8 cellular contexts compared by ENCODE assay signal in genomic region chr9:127388856-127389238, GRCh38. TPM values are rescaled to one million over a fixed set of nuclear protein-coding genes. Genes with fewer than 3 reads are reported as not detected.
DNase-seq lines count a peak whose midpoint lies in the region; ATAC-seq and TF ChIP-seq lines count a peak whose summit lies in the region.

No MANE protein-coding gene starts in this region.

- H3K4me3 Mint-ChIP-seq in activated CD8-positive, alpha-beta memory T cell treated with anti-CD3 and anti-CD28 coated beads, Interleukin-2, amount 10 ng/mL, durations not matched to agents 7 days and 5 days: no peak overlapping the region
- H3K4me3 Mint-ChIP-seq in activated CD8-positive, alpha-beta T cell treated with anti-CD3 and anti-CD28 coated beads, Interleukin-2, amount 10 ng/mL, durations not matched to agents 7 days and 5 days: no peak overlapping the region
- H3K4me3 Mint-ChIP-seq in immature natural killer cell (peak overlapping the region in 3 of 5 donors; percentile 26 to 56 (median 49)), CD14-positive monocyte (no peak overlapping the region)

- CTCF ChIA-PET in activated CD8-positive, alpha-beta memory T cell treated with anti-CD3 and anti-CD28 coated beads, Interleukin-2, amount 10 ng/mL, durations not matched to agents 7 days and 5 days (lab: Charles Lee): interaction anchor here (0.7 to 1.6 kb wide), 6 partner anchors 8 to 170 kb away, joined by 3 to 14 read pairs (median 3); partner anchors contain the start of gene SLC2A8
- CTCF ChIA-PET in activated CD8-positive, alpha-beta T cell treated with anti-CD3 and anti-CD28 coated beads, Interleukin-2, amount 10 ng/mL, durations not matched to agents 7 days and 5 days (lab: Charles Lee): interaction anchor here (0.7 to 2.0 kb wide), 4 partner anchors 9 to 164 kb away, joined by 3 to 15 read pairs (median 4); partner anchors contain the start of gene SLC2A8

- intact Hi-C loops in CD14-positive monocyte (cut with micrococcal nuclease): no loop called here

- H3K27me3 Mint-ChIP-seq in activated CD8-positive, alpha-beta memory T cell treated with anti-CD3 and anti-CD28 coated beads, Interleukin-2, amount 10 ng/mL, durations not matched to agents 7 days and 5 days: peaks cover 48% of the 10 kb centered on the region
- peaks cover 55% of the 10 kb centered on the region for H3K27me3 Mint-ChIP-seq in activated CD8-positive, alpha-beta T cell treated with anti-CD3 and anti-CD28 coated beads, Interleukin-2, amount 10 ng/mL, durations not matched to agents 7 days and 5 days (ENCODE audit: low read depth)
- H3K27me3 Mint-ChIP-seq in immature natural killer cell (ENCODE audit: low read depth in 3 of 3) (peaks cover 14 to 16% (median 15%) of the 10 kb centered on the region in 3 donors), CD14-positive monocyte (ENCODE audit: low read depth in 3 of 3) (peaks cover 7 to 12% (median 11%) of the 10 kb centered on the region in 3 donors)

- no peaks in the 10 kb centered on the region for H3K36me3 Mint-ChIP-seq in activated CD8-positive, alpha-beta memory T cell treated with anti-CD3 and anti-CD28 coated beads, Interleukin-2, amount 10 ng/mL, durations not matched to agents 7 days and 5 days
- H3K36me3 Mint-ChIP-seq in activated CD8-positive, alpha-beta T cell treated with anti-CD3 and anti-CD28 coated beads, Interleukin-2, amount 10 ng/mL, durations not matched to agents 7 days and 5 days (ENCODE audit: low read depth): no peaks in the 10 kb centered on the region
- H3K36me3 Mint-ChIP-seq in immature natural killer cell (peaks cover 0 to 5% (median 0%) of the 10 kb centered on the region in 3 donors), CD14-positive monocyte (no peaks in the 10 kb centered on the region)

- POLR2A ChIA-PET in activated CD8-positive, alpha-beta T cell treated with anti-CD3 and anti-CD28 coated beads, Interleukin-2, amount 10 ng/mL, durations not matched to agents 7 days and 5 days (lab: Charles Lee): interaction anchor here (1.3 to 1.7 kb wide), 2 partner anchors 8 to 62 kb away, joined by 5 read pairs; partner anchors contain the start of genes LRSAM1, RPL12 and SLC2A8

- TF ChIP-seq CTCF in CD14-positive monocyte (IDR thresholded peaks at IDR 0.05): no peak

- H3K27ac ChIP-seq in substantia nigra (ENCODE audit: low read depth, low read length, poor library complexity, severe bottlenecking): peak overlapping the region; percentile 62

- H3K4me1 Mint-ChIP-seq in activated CD8-positive, alpha-beta memory T cell treated with anti-CD3 and anti-CD28 coated beads, Interleukin-2, amount 10 ng/mL, durations not matched to agents 7 days and 5 days: peaks cover 33% of the 10 kb centered on the region
- peaks cover 26% of the 10 kb centered on the region for H3K4me1 Mint-ChIP-seq in activated CD8-positive, alpha-beta T cell treated with anti-CD3 and anti-CD28 coated beads, Interleukin-2, amount 10 ng/mL, durations not matched to agents 7 days and 5 days (ENCODE audit: low read depth)
- H3K4me1 Mint-ChIP-seq in immature natural killer cell (peaks cover 14 to 15% of the 10 kb centered on the region in 2 donors), CD14-positive monocyte (peaks cover 24% of the 10 kb centered on the region)

- H3K9me3 Mint-ChIP-seq in activated CD8-positive, alpha-beta memory T cell treated with anti-CD3 and anti-CD28 coated beads, Interleukin-2, amount 10 ng/mL, durations not matched to agents 7 days and 5 days (ENCODE audit: low read depth): no peaks in the 10 kb centered on the region
- H3K9me3 Mint-ChIP-seq in activated CD8-positive, alpha-beta T cell treated with anti-CD3 and anti-CD28 coated beads, Interleukin-2, amount 10 ng/mL, durations not matched to agents 7 days and 5 days (ENCODE audit: insufficient read depth): no peaks in the 10 kb centered on the region
- H3K9me3 Mint-ChIP-seq in immature natural killer cell (peaks cover 0 to 1% (median 0%) of the 10 kb centered on the region in 6 donors), CD14-positive monocyte (no peaks in the 10 kb centered on the region)

- ATAC-seq in activated CD8-positive, alpha-beta memory T cell treated with anti-CD3 and anti-CD28 coated beads, Interleukin-2, amount 10 ng/mL, durations not matched to agents 7 days and 5 days: no peak
- ATAC-seq in activated CD8-positive, alpha-beta T cell treated with anti-CD3 and anti-CD28 coated beads, Interleukin-2, amount 10 ng/mL, durations not matched to agents 7 days and 5 days: no peak
- ATAC-seq in HG03354 (IDR thresholded peaks at IDR 0.05; ENCODE audit: poor library complexity, severe bottlenecking, unreplicated experiment): no peak

- DNase-seq in activated CD8-positive, alpha-beta memory T cell treated with anti-CD3 and anti-CD28 coated beads, Interleukin-2, amount 10 ng/mL, durations not matched to agents 7 days and 5 days: no peak
- no peak for DNase-seq in activated CD8-positive, alpha-beta memory T cell treated with anti-CD3 and anti-CD28 coated beads, Interleukin-2, amount 50 U/mL, for 4 hours
- DNase-seq in activated CD8-positive, alpha-beta T cell treated with anti-CD3 and anti-CD28 coated beads, Interleukin-2, amount 10 ng/mL, durations not matched to agents 7 days and 5 days: no peak
- no peak for DNase-seq in immature natural killer cell
- DNase-seq in substantia nigra (lab: John Stamatoyannopoulos, UW): no peak
- DNase-seq in CD14-positive monocyte (ENCODE audit: low spot score): no peak
- no peak for DNase-seq in hepatic stellate cell (ENCODE audit: low spot score)

- peak overlapping the region; percentile 83 for H3K27ac Mint-ChIP-seq in activated CD8-positive, alpha-beta memory T cell treated with anti-CD3 and anti-CD28 coated beads, Interleukin-2, amount 10 ng/mL, durations not matched to agents 7 days and 5 days
- peak overlapping the region; percentile 68 for H3K27ac Mint-ChIP-seq in activated CD8-positive, alpha-beta T cell treated with anti-CD3 and anti-CD28 coated beads, Interleukin-2, amount 10 ng/mL, durations not matched to agents 7 days and 5 days
- H3K27ac Mint-ChIP-seq in immature natural killer cell (peak overlapping the region in 4 of 6 donors; percentile 4 to 54 (median 36)), CD14-positive monocyte (peak overlapping the region in 2 of 7 donors; percentile 64)

RNA-seq across cellular contexts. Expression of gene SLC2A8, which starts 8.1 kb away (rescaled TPM):
- total RNA-seq in activated CD8-positive, alpha-beta memory T cell treated with anti-CD3 and anti-CD28 coated beads, Interleukin-2, amount 10 ng/mL, durations not matched to agents 7 days and 5 days: 10 to 100 TPM; 12.1 to 26.0 TPM
- 1 to 10 TPM; 5.6 to 7.2 TPM for total RNA-seq in activated CD8-positive, alpha-beta T cell treated with anti-CD3 and anti-CD28 coated beads, Interleukin-2, amount 10 ng/mL, durations not matched to agents 7 days and 5 days
- polyA plus RNA-seq in immature natural killer cell: 10 to 100 TPM; 11.2 to 14.5 (median 12.7) TPM
- 1 to 10 TPM; 6.6 to 8.7 TPM for polyA plus RNA-seq in CD14-positive monocyte

RNA-seq across cellular contexts. Expression of gene ZNF79, which starts 35.3 kb away (rescaled TPM):
- 10 to 100 TPM; 14.2 to 18.9 TPM for total RNA-seq in activated CD8-positive, alpha-beta memory T cell treated with anti-CD3 and anti-CD28 coated beads, Interleukin-2, amount 10 ng/mL, durations not matched to agents 7 days and 5 days
- total RNA-seq in activated CD8-positive, alpha-beta T cell treated with anti-CD3 and anti-CD28 coated beads, Interleukin-2, amount 10 ng/mL, durations not matched to agents 7 days and 5 days: 10 to 100 TPM; 11.3 to 12.1 TPM
- 10 to 100 TPM in 1 of 3 donors, 1 to 10 TPM in 2; 4.0 to 10.9 (median 5.1) TPM for polyA plus RNA-seq in immature natural killer cell
- 1 to 10 TPM; 1.4 to 2.0 TPM for polyA plus RNA-seq in CD14-positive monocyte

Comparison
In these comparisons a context has a peak if more than half of its experiments do, and no peak if none do; other contexts are left out.
1. H3K4me3 Mint-ChIP-seq: peak in immature natural killer cell (3 of 5); none in activated CD8-positive, alpha-beta memory T cell treated with anti-CD3 and anti-CD28 coated beads, Interleukin-2, amount 10 ng/mL, durations not matched to agents 7 days and 5 days (single experiment), activated CD8-positive, alpha-beta T cell treated with anti-CD3 and anti-CD28 coated beads, Interleukin-2, amount 10 ng/mL, durations not matched to agents 7 days and 5 days (single experiment) and CD14-positive monocyte (0 of 2).